ENCODE assay signal across 29 cellular contexts in the genomic region with DNA sequence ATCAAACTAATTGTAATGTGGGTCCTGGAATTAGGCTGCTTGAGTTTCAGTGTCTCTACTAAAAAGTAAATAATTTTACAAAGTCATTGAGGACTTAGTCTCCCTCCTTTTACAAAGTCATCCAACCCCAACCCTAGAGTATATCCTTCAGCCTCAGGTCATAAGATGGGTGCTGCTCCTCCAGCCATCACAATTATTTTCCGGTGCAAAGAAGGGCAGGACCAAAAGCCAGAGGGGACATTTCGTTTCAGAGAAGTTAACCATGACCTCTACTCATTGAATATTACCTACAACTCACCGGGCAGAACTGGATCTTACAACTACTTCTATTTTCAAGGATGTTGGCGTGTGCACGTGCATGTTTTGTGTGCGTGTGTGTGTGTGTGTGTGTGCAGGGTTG.
"Had no signal": no experiment of that assay in that cellular context is flagged by ENCODE, and none has a peak within 500 bp of the region (broad histone marks: within the 10 kb centered on the region; RNA-seq: fewer than 3 reads in every experiment).

No MANE protein-coding gene starts in this region.

- H3K4me3 Mint-ChIP-seq: mesothelial cell of epicardium, naive B cell, neural progenitor cell, type B pancreatic cell had no signal

- DNase-seq: dermis blood vessel endothelial cell; effector memory CD4-positive, alpha-beta T cell; esophagus squamous epithelium; foreskin melanocyte; glutamatergic neuron; heart right ventricle; hippocampal formation; left cardiac atrium; left lung; mesenchymal stem cell; mucosa of descending colon; naive B cell; nucleus accumbens; stimulated activated CD4-positive, alpha-beta T cell treated with anti-CD3 and anti-CD28 coated beads, Interleukin-12 subunit alpha, Interleukin-12 subunit beta, amount 100 ng/mL, for 4 hours; stimulated activated CD4-positive, alpha-beta T cell treated with anti-CD3 and anti-CD28 coated beads, Interleukin-1b, Interleukin-23, amount 100 ng/mL, for 48 hours; stimulated activated CD4-positive, alpha-beta T cell treated with anti-CD3 and anti-CD28 coated beads, Interleukin-4, amount 100 ng/mL, for 1 hour; stimulated activated CD8-positive, alpha-beta memory T cell treated with anti-CD3 and anti-CD28 coated beads, Interleukin-4, amount 100 ng/mL, for 48 hours; stimulated activated naive CD4-positive, alpha-beta T cell; substantia nigra; testis; tibial artery had no signal

- H3K4me1 ChIP-seq: esophagus squamous epithelium, neural progenitor cell, prostate gland, right atrium auricular region, testis, tibial artery had no signal

- H3K27ac ChIP-seq: esophagus squamous epithelium, heart right ventricle, left lung, neural progenitor cell, prostate gland, right atrium auricular region, testis, tibial artery had no signal

- H3K9me3 Mint-ChIP-seq: mesothelial cell of epicardium; natural killer cell treated with Interleukin-12 subunit alpha and Interleukin-12 subunit beta and Interleukin-15 and Interleukin-18, amount 100 ng/mL, for 72 hours; neural progenitor cell; type B pancreatic cell had no signal

- H3K27me3 Mint-ChIP-seq: type B pancreatic cell had no signal

- H3K36me3 Mint-ChIP-seq: mesothelial cell of epicardium; naive B cell; natural killer cell treated with Interleukin-12 subunit alpha and Interleukin-12 subunit beta and Interleukin-15 and Interleukin-18, amount 100 ng/mL, for 72 hours; neural progenitor cell; type B pancreatic cell had no signal

- H3K4me1 Mint-ChIP-seq: neural progenitor cell had no signal

- H3K27ac Mint-ChIP-seq: mesothelial cell of epicardium, neural progenitor cell, type B pancreatic cell had no signal

- H3K9me3 ChIP-seq: esophagus squamous epithelium, heart right ventricle, left lung, mucosa of descending colon, prostate gland, right atrium auricular region, testis, tibial artery had no signal

- H3K4me3 ChIP-seq: esophagus squamous epithelium, heart right ventricle, left lung, mucosa of descending colon, neural progenitor cell, prostate gland, right atrium auricular region, smooth muscle cell, testis, tibial artery had no signal

- H3K36me3 ChIP-seq: esophagus squamous epithelium, heart right ventricle, left lung, neural progenitor cell, prostate gland, right atrium auricular region, tibial artery had no signal

- H3K27me3 ChIP-seq: left lung, right atrium auricular region, testis had no signal

- ATAC-seq: heart right ventricle; left cardiac atrium; left lung; mucosa of descending colon; natural killer cell treated with Interleukin-12 subunit alpha and Interleukin-12 subunit beta and Interleukin-15 and Interleukin-18, amount 100 ng/mL, for 72 hours; sciatic nerve had no signal
